ENCODE assay signal across 10 cellular contexts in genomic region chr12:92553389-92553788, GRCh38.
A peak's percentile ranks its signal among the peaks of the same experiment; 100 is the strongest.
DNase-seq lines count a peak whose midpoint lies in the region; ATAC-seq and TF ChIP-seq lines count a peak whose summit lies in the region.
"Had no signal": no experiment of that assay in that cellular context is flagged by ENCODE, and none has a peak within 500 bp of the region (broad histone marks: within the 10 kb centered on the region; RNA-seq: fewer than 3 reads in every experiment).

No MANE protein-coding gene starts in this region.

- H3K27me3 ChIP-seq in left lung (no peaks in the 10 kb centered on the region), aorta (ENCODE audit: control insufficient read depth in 1 of 2, insufficient read depth in 2 of 2, low read length in 1 of 2) (no peaks in the 10 kb centered on the region)
- H3K27me3 ChIP-seq: ovary had no signal

- H3K27ac ChIP-seq in left lung (no peak overlapping the region), aorta (ENCODE audit: low read depth in 1 of 2, low read length in 2 of 2) (no peak overlapping the region)
- H3K27ac ChIP-seq: 22Rv1, ovary had no signal

- H3K36me3 ChIP-seq in left lung (no peaks in the 10 kb centered on the region), aorta (ENCODE audit: control insufficient read depth in 1 of 2, insufficient read depth in 2 of 2, low read length in 1 of 2) (no peaks in the 10 kb centered on the region)
- H3K36me3 ChIP-seq: ovary had no signal

- no peaks in the 10 kb centered on the region for H3K9me3 ChIP-seq in left lung
- H3K9me3 ChIP-seq in aorta (ENCODE audit: control insufficient read depth, low read length) = no peaks in the 10 kb centered on the region
- H3K9me3 ChIP-seq: ovary had no signal

- DNase-seq in NCI-H1417 (lab: John Stamatoyannopoulos, UW) (peak in 2 of 3 experiments; percentile 18 to 63), NCI-H1417 treated with DMSO at 0.1 percent for 48 hours (lab: John Stamatoyannopoulos, UW) (no peak), astrocyte of the hippocampus (ENCODE audit: low read depth, low spot score) (peak; percentile 23), left lung (peak in 1 of 2 donors; percentile 46), aorta (peak in 1 of 2 donors; percentile 75), AML-193 (lab: John Stamatoyannopoulos, UW) (no peak)
- no peak for DNase-seq in activated CD4-positive, alpha-beta T cell treated with anti-CD3 and anti-CD28 coated beads, Interleukin-2, amount 50 U/mL, for 4 hours

- 41 to 44% methylated on average over 6 of the region's 6 CpGs for WGBS in aorta, 2 donors

- intact Hi-C loops in left lung (cut with DNase I) (no loop called here), aorta (cut with DNase I) (loop anchor here in 1 of 2 donors (5.0 kb wide), 1 partner anchor 41 kb away; no protein-coding TSS in a partner anchor)

- H3K4me1 ChIP-seq in left lung (peaks cover 8 to 23% of the 10 kb centered on the region in 2 donors), aorta (ENCODE audit: control insufficient read depth in 1 of 2, insufficient read depth in 2 of 2, low read length in 2 of 2) (no peaks in the 10 kb centered on the region)

- ATAC-seq in left lung (peak; percentile 52), aorta (ENCODE audit: low FRiP score) (peak; percentile 55), GM18511 (IDR thresholded peaks at IDR 0.05; ENCODE audit: unreplicated experiment) (no peak)

- TF ChIP-seq CTCF in left lung (IDR thresholded peaks at IDR 0.05) = no peak

- no peak overlapping the region for H3K4me3 ChIP-seq in left lung
- no peak overlapping the region for H3K4me3 ChIP-seq in aorta (ENCODE audit: low read length in 2 of 2)
- H3K4me3 ChIP-seq: ovary had no signal

Comparison
In these comparisons a context has a peak if more than half of its experiments do, and no peak if none do; other contexts are left out.
1. DNase-seq: peak in NCI-H1417 (2 of 3) and astrocyte of the hippocampus (single experiment); none in NCI-H1417 treated with DMSO at 0.1 percent for 48 hours (single experiment), AML-193 (0 of 2) and activated CD4-positive, alpha-beta T cell treated with anti-CD3 and anti-CD28 coated beads, Interleukin-2, amount 50 U/mL, for 4 hours (0 of 2).